8 cellular contexts compared by ENCODE assay signal in genomic region chr6:28980797-28981390, GRCh38. TPM values are rescaled to one million over a fixed set of nuclear protein-coding genes. Genes with fewer than 3 reads are reported as not detected.
DNase-seq lines count a peak whose midpoint lies in the region; ATAC-seq and TF ChIP-seq lines count a peak whose summit lies in the region.

No MANE protein-coding gene starts in this region.

- peak; percentile 96 for DNase-seq in Caki2 (ENCODE audit: low read depth)
- DNase-seq in MM.1S = peak; percentile 67
- DNase-seq in SKM-1 (lab: John Stamatoyannopoulos, UW; ENCODE audit: unreplicated experiment) = peak; percentile 65
- DNase-seq in astrocyte of the hippocampus (ENCODE audit: low read depth, low spot score) = peak; percentile 91
- DNase-seq in hepatic stellate cell (ENCODE audit: low spot score) = peak; percentile 81
- peak; percentile 72 for DNase-seq in renal cortical epithelial cell (ENCODE audit: low read depth)

- peaks cover 7% of the 10 kb centered on the region; the same call in 1 of the 2 replicates for H3K27me3 ChIP-seq in MM.1S (replicated peaks; ENCODE audit: insufficient read depth, low read length)

- H3K79me2 ChIP-seq in MM.1S (ENCODE audit: low read length) = no peaks in the 10 kb centered on the region

- H2AFZ ChIP-seq in MM.1S (ENCODE audit: low read length) = peak overlapping the region; percentile 28; the same call in 1 of the 2 replicates

- H3K4me2 ChIP-seq in MM.1S (ENCODE audit: low read depth, low read length) = peak overlapping the region; percentile 67

- H4K20me1 ChIP-seq in MM.1S (ENCODE audit: insufficient read depth, low read length) = no peaks in the 10 kb centered on the region

- peaks cover 16% of the 10 kb centered on the region for H3F3A ChIP-seq in MM.1S (ENCODE audit: insufficient read depth, low read length)

- H3K4me3 ChIP-seq in MM.1S (ENCODE audit: low read length) = peak overlapping the region; percentile 91

- in situ Hi-C loops in Caki2 (cut with HindIII; ENCODE audit: low pct_unique_long_range_greater_than_20kb, low sequenced_read_pairs) = no loop called here

- ATAC-seq in GM21528 (IDR thresholded peaks at IDR 0.05; ENCODE audit: low FRiP score, unreplicated experiment) = peak; percentile 35
- ATAC-seq in HG03521 (IDR thresholded peaks at IDR 0.05; ENCODE audit: unreplicated experiment) = no peak

- H3K27ac ChIP-seq in MM.1S (ENCODE audit: low read length) = no peak overlapping the region

- H3K36me3 ChIP-seq in MM.1S (replicated peaks; ENCODE audit: insufficient read depth, low read length) = no peaks in the 10 kb centered on the region

- no peaks in the 10 kb centered on the region for H3K4me1 ChIP-seq in MM.1S (ENCODE audit: low read length)

- H3K9me3 ChIP-seq in MM.1S (replicated peaks; ENCODE audit: insufficient read depth, low read length) = no peaks in the 10 kb centered on the region

- TF ChIP-seq CTCF in MM.1S (IDR thresholded peaks at IDR 0.05; ENCODE audit: low read length) = peak; percentile 23; the same call in 1 of the 2 replicates

- no peaks in the 10 kb centered on the region for H3K9me2 ChIP-seq in MM.1S (replicated peaks; ENCODE audit: insufficient read depth, low read length)

- H3K9ac ChIP-seq in MM.1S (ENCODE audit: low read length) = peak overlapping the region; percentile 17; the same call in 1 of the 2 replicates

RNA-seq across cellular contexts. Expression of gene ZNF311, which starts 24.2 kb away (rescaled TPM):
- total RNA-seq in Caki2 (2014; rRNA removed; shearing (Covaris generic); ENCODE audit: low replicate concordance) = 4.1 and 5.9 TPM in 2 replicates
- total RNA-seq in renal cortical epithelial cell = 1.6 and 2.1 TPM in 2 replicates

RNA-seq across cellular contexts. Expression of gene TRIM27, which starts 57.1 kb away (rescaled TPM):
- 144 and 159 TPM in 2 replicates for total RNA-seq in Caki2 (2014; rRNA removed; shearing (Covaris generic); ENCODE audit: low replicate concordance)
- 58.3 and 66.5 TPM in 2 replicates for total RNA-seq in renal cortical epithelial cell
